Comparison of ENCODE assay signal across 1 cellular context in the genomic region with DNA sequence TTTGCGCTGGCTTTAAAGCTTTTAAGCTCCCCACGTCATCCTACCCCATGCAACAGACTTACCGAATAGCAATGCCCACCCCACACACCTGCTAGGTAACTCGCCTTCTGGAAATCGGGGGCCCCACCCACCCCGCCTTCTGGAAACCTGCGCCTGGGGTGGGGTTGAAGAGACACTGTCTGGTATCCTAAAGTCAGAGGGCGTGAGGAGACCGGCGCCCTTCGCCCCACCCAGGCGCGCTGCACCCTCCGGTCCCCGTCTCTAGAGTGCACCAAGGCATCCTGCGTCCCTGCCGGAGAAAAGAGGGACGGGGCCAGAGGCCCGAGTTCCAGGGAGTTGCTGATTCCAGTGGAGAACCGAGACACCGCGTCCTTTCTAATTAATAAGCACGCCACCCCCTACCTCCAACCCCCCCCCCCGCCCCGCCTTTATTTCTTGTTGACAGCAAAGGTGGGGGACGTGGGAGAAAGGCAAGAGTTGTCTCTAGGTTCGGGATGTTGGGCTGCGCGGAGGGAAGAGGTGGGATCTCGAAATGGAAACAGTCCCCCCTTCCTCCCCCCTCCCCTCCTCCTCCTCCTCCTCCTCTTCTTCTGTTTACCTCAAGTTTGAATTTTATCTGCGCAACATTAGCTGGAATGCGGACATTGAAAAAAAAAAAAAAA.
TF ChIP-seq lines count a peak whose summit lies in the region.

No MANE protein-coding gene starts in this region.

TF ChIP-seq in IMR-90, 13 proteins besides CTCF, POLR2A, EP300 and RAD21 (continued from another document):
- TF ChIP-seq ELK1 (IDR thresholded peaks at IDR 0.05; ENCODE audit: borderline replicate concordance, low read depth, low read length) (no peak), FOS (IDR thresholded peaks at IDR 0.05; ENCODE audit: low read depth, low read length) (no peak), SMC3 (IDR thresholded peaks at IDR 0.05; ENCODE audit: low read depth, low read length) (no peak)
